In the genomic region with DNA sequence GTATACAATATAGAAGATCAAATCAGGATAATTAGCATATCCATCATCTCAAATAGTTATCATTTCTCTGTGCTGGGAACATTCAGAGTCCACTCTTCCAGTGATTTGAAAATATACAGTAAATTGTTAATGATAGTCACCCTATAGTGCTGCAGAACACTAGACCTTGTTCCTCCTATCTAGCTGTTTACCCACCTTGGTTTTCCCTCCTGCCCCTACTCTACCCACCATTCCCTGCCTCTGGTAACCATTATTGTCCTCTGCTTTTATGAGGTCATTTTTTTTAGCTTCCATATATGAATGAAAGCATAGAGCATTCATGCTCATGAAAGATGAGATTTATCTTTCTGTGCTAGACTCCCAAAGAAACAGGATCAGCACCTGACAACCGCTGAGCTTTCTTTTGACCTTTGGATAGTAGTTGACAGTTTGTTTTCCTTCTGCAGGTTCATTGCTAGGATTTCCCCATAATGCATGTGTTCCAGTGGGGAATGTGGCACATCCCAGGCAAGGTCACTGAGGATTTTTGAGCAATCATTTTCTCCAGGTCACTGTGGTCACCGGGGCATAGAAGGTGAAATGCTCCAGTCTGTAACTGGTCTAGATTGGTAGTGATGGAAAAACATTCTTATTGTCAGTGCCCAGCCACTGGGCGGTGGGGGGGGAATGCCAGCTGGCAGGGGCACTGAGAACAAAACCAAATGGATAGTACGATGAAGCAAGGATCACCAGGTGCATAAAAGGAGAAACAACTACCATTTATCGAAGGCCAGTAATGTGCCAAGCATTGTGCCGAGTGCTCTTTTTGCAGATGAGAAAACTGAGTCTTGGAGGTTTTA, we compare ENCODE assay signal across 15 cellular contexts. TPM values are rescaled to one million over a fixed set of nuclear protein-coding genes. Genes with fewer than 3 reads are reported as not detected.
A peak's percentile ranks its signal among the peaks of the same experiment; 100 is the strongest.
DNase-seq lines count a peak whose midpoint lies in the region; ATAC-seq, FAIRE-seq and TF ChIP-seq lines count a peak whose summit lies in the region.
"Had no signal": no experiment of that assay in that cellular context is flagged by ENCODE, and none has a peak within 500 bp of the region (broad histone marks: within the 10 kb centered on the region; RNA-seq: fewer than 3 reads in every experiment).

No MANE protein-coding gene starts in this region.

- H3K27ac Mint-ChIP-seq in CD4-positive, alpha-beta T cell: no peak overlapping the region
- H3K27ac Mint-ChIP-seq: activated CD8-positive, alpha-beta memory T cell treated with anti-CD3 and anti-CD28 coated beads, Interleukin-2, amount 10 ng/mL, durations not matched to agents 7 days and 5 days; stimulated activated naive B cell treated with anti-CD40 and anti-IgM and Interleukin-4, amounts not matched to agents 10 μg/mL and 1 μg/mL and 100 μg/mL, for 72 hours had no signal

- peak; percentile 49 for FAIRE-seq in GM12878 (lab: Jason Lieb, UNC)

- TF ChIP-seq POLR2A in GM12878 (IDR thresholded peaks at IDR 0.05; ENCODE audit: low read depth, low read length): no peak
- no peak for TF ChIP-seq POLR2A in GM18505 (IDR thresholded peaks at IDR 0.05; ENCODE audit: borderline replicate concordance, extremely low read depth, insufficient read depth, insufficient read length)

- peaks cover 13% of the 10 kb centered on the region for H3K27me3 Mint-ChIP-seq in CD4-positive, alpha-beta T cell

- H4K20me1 ChIP-seq in GM12878 (ENCODE audit: control insufficient read depth, insufficient read depth) (no peaks in the 10 kb centered on the region), osteoblast (ENCODE audit: insufficient read depth, low read length) (no peaks in the 10 kb centered on the region)

- BruUV-seq in GM12878 (replicated peaks; lab: Mats Ljungman, UMichigan): no TSS peak

- no peak for ATAC-seq in CD4-positive, alpha-beta T cell (ENCODE audit: poor library complexity)
- ATAC-seq in HG03175 (IDR thresholded peaks at IDR 0.05; ENCODE audit: unreplicated experiment) (peak; percentile 10), GM12878 (no peak), HG02610 (IDR thresholded peaks at IDR 0.05; ENCODE audit: unreplicated experiment) (no peak), GM18505 (IDR thresholded peaks at IDR 0.05; ENCODE audit: unreplicated experiment) (no peak)
- ATAC-seq: gastrocnemius medialis had no signal

- RAD21 ChIA-PET in GM12878 (lab: Charles Lee; ENCODE audit: unreplicated experiment): interaction anchor here (0.8 to 1.5 kb wide), 3 partner anchors 10 to 93 kb away, joined by 3 to 7 read pairs (median 4); no protein-coding TSS in a partner anchor

- TF ChIP-seq RAD21 in GM12878 (IDR thresholded peaks at IDR 0.05; ENCODE audit: insufficient read depth, low read depth, low read length): no peak

- no peak for DNase-seq in CD4-positive, alpha-beta T cell
- DNase-seq in GM12878 (ENCODE audit: low read depth, low spot score): no peak
- no peak for DNase-seq in osteoblast (ENCODE audit: insufficient read length, low spot score, missing footprints)
- DNase-seq in hippocampal formation (lab: John Stamatoyannopoulos, UW): no peak
- DNase-seq in kidney tubule cell (ENCODE audit: low spot score): no peak
- DNase-seq: NCI-H1092 had no signal

- 54% methylated on average over 6 of the region's 6 CpGs for whole genome bisulfite sequencing in GM12878 (ENCODE audit: insufficient coverage, insufficient replicate concordance, low lambda C conversion rate, missing lambda C conversion rate)

- H3K36me3 Mint-ChIP-seq in CD4-positive, alpha-beta T cell (ENCODE audit: low read depth): no peaks in the 10 kb centered on the region
- H3K36me3 Mint-ChIP-seq: activated CD8-positive, alpha-beta memory T cell treated with anti-CD3 and anti-CD28 coated beads, Interleukin-2, amount 10 ng/mL, durations not matched to agents 7 days and 5 days had no signal

- CTCF ChIA-PET in CD4-positive, alpha-beta T cell (lab: Charles Lee): interaction anchor here (1.2 to 1.6 kb wide), 5 partner anchors 17 to 104 kb away, joined by 3 to 7 read pairs (median 3); partner anchors contain the start of gene PFDN4
- CTCF ChIA-PET in GM12878 (lab: Yijun Ruan, JAX): interaction anchor here (0.8 to 7.5 kb wide), 34 partner anchors 8 to 1794 kb away, joined by 3 to 124 read pairs (median 4); partner anchors contain the start of gene PFDN4

- H3K4me2 ChIP-seq in GM12878 (ENCODE audit: control insufficient read depth, insufficient read depth) (no peak overlapping the region), osteoblast (ENCODE audit: insufficient read depth, low read length) (peak overlapping the region; percentile 68)

- H3K27me3 ChIP-seq in CD4-positive, alpha-beta T cell (ENCODE audit: control insufficient read depth, insufficient read depth, low read length): no peaks in the 10 kb centered on the region
- H3K27me3 ChIP-seq in GM12878 (replicated peaks in 1 of 2; ENCODE audit: control insufficient read depth in 2 of 2, insufficient read depth in 2 of 2, low read length in 1 of 2) (no peaks in the 10 kb centered on the region), osteoblast (ENCODE audit: insufficient read depth, low read length) (no peaks in the 10 kb centered on the region)
- H3K27me3 ChIP-seq: gastrocnemius medialis, left lung, SJSA1, tibial nerve had no signal

- H3K9ac ChIP-seq in GM12878 (ENCODE audit: control insufficient read depth, insufficient read depth, low read length): no peak overlapping the region

- H3K4me1 ChIP-seq in GM12878 (ENCODE audit: control insufficient read depth, insufficient read depth, low read length) (no peaks in the 10 kb centered on the region), osteoblast (ENCODE audit: insufficient read depth, low read length) (peaks cover 3% of the 10 kb centered on the region)
- H3K4me1 ChIP-seq: gastrocnemius medialis, left lung, tibial nerve had no signal

- peaks cover 4% of the 10 kb centered on the region for H3K4me1 Mint-ChIP-seq in CD4-positive, alpha-beta T cell (ENCODE audit: low read depth)

- H3K9me3 Mint-ChIP-seq in CD4-positive, alpha-beta T cell: no peaks in the 10 kb centered on the region

- H3K79me2 ChIP-seq in GM12878 (ENCODE audit: control insufficient read depth, insufficient read depth, low read length): no peaks in the 10 kb centered on the region
- no peaks in the 10 kb centered on the region for H3K79me2 ChIP-seq in osteoblast (ENCODE audit: insufficient read depth, low read length)

- TF ChIP-seq EP300 in GM12878 (IDR thresholded peaks at IDR 0.05; ENCODE audit: borderline replicate concordance in 1 of 2, control insufficient read depth in 1 of 2, low read depth in 2 of 2, low read length in 2 of 2): no peak

- H3K9me3 ChIP-seq in CD4-positive, alpha-beta T cell (ENCODE audit: control insufficient read depth, low read length): no peaks in the 10 kb centered on the region
- H3K9me3 ChIP-seq in GM12878 (replicated peaks; ENCODE audit: control insufficient read depth, insufficient read depth, low read length) (no peaks in the 10 kb centered on the region), osteoblast (ENCODE audit: low read depth, low read length) (no peaks in the 10 kb centered on the region)
- H3K9me3 ChIP-seq: gastrocnemius medialis, left lung, SJSA1, tibial nerve had no signal

- no peak overlapping the region for H3K27ac ChIP-seq in CD4-positive, alpha-beta T cell (ENCODE audit: low read depth, low read length)
- H3K27ac ChIP-seq in GM12878 (ENCODE audit: control insufficient read depth, insufficient read depth) (no peak overlapping the region), osteoblast (ENCODE audit: low read depth, low read length) (no peak overlapping the region)
- H3K27ac ChIP-seq: gastrocnemius medialis, left lung, SJSA1, tibial nerve had no signal

- H2AFZ ChIP-seq in GM12878 (ENCODE audit: control insufficient read depth, low read depth, low read length) (no peak overlapping the region), osteoblast (ENCODE audit: low read length) (peak overlapping the region; percentile 64)

- peak; percentile 31 for TF ChIP-seq CTCF in CD4-positive, alpha-beta T cell (IDR thresholded peaks at IDR 0.05)
- TF ChIP-seq CTCF in GM12878 (IDR thresholded peaks at IDR 0.05 in 2 of 3, conservative IDR thresholded peaks at IDR 0.05 in 1 of 3; ENCODE audit: control insufficient read depth in 2 of 3, extremely low read depth in 1 of 3, insufficient read depth in 1 of 3, low read depth in 3 of 3, low read length in 3 of 3): no peak
- no peak for TF ChIP-seq CTCF in osteoblast (IDR thresholded peaks at IDR 0.05; ENCODE audit: extremely low read depth, low read depth, low read length)

- intact Hi-C loops in CD4-positive, alpha-beta T cell (cut with DNase I, micrococcal nuclease): no loop called here
- intact Hi-C loops in GM12878 (cut with micrococcal nuclease; ENCODE audit: unreplicated experiment): no loop called here

- in situ Hi-C loops in GM12878 (cut with MboI): loop anchor here (5.0 kb wide), 2 partner anchors 93 to 543 kb away; no protein-coding TSS in a partner anchor

- POLR2A ChIA-PET in CD4-positive, alpha-beta T cell (lab: Charles Lee): interaction anchor here (1.0 kb wide), 1 partner anchor 12 kb away, joined by 3 read pairs; no protein-coding TSS in a partner anchor
- POLR2A ChIA-PET in GM12878 (lab: Charles Lee): interaction anchor here (0.6 kb wide), 1 partner anchor 216 kb away, joined by 3 read pairs; no protein-coding TSS in a partner anchor

- no peak overlapping the region for H3K4me3 Mint-ChIP-seq in CD4-positive, alpha-beta T cell
- H3K4me3 Mint-ChIP-seq: activated CD8-positive, alpha-beta memory T cell treated with anti-CD3 and anti-CD28 coated beads, Interleukin-2, amount 10 ng/mL, durations not matched to agents 7 days and 5 days; stimulated activated naive B cell treated with anti-CD40 and anti-IgM and Interleukin-4, amounts not matched to agents 10 μg/mL and 1 μg/mL and 100 μg/mL, for 72 hours had no signal

- SMC1A ChIA-PET in GM12878 (lab: Charles Lee; ENCODE audit: uncharacterized antibody, unreplicated experiment): interaction anchor here (0.5 to 4.9 kb wide), 12 partner anchors 9 to 544 kb away, joined by 3 to 32 read pairs (median 6); no protein-coding TSS in a partner anchor

- no peak overlapping the region for H3K4me3 ChIP-seq in GM12878
- H3K4me3 ChIP-seq in osteoblast (ENCODE audit: insufficient read depth, low read length): peak overlapping the region; percentile 30
- H3K4me3 ChIP-seq: gastrocnemius medialis, left lung, SJSA1, tibial nerve had no signal

- H3K36me3 ChIP-seq in GM12878 (ENCODE audit: control insufficient read depth in 2 of 2, insufficient read depth in 2 of 2, low read length in 1 of 2) (no peaks in the 10 kb centered on the region), osteoblast (ENCODE audit: insufficient read depth, low read length) (no peaks in the 10 kb centered on the region)
- H3K36me3 ChIP-seq: gastrocnemius medialis, left lung, SJSA1, tibial nerve had no signal

RNA-seq across cellular contexts. Expression of gene BCAS1, which starts 33.6 kb away (rescaled TPM):
- under 1 TPM; 0.20 to 0.27 TPM for total RNA-seq in CD4-positive, alpha-beta T cell
- total RNA-seq in GM12878 (2013; cell fraction: nucleolus; rRNA removed): 1.1 and 1.2 TPM in 2 replicates
- 0.45 and 0.54 TPM in 2 replicates for total RNA-seq in GM12878 (2014; rRNA removed)
- 0.72 and 0.78 TPM in 2 replicates for total RNA-seq in GM12878 (2014; rRNA removed; fragmentation: Illumina TruSeq; extraction: Trizol)
- total RNA-seq in GM12878 (2021): 0.56 TPM in 2 replicates
- 2.0 TPM for polyA plus RNA-seq in GM12878 (2011; ENCODE audit: low read depth)
- polyA plus RNA-seq in GM12878 (2011; rRNA removed): 0.24 and 0.34 TPM in 2 replicates
- polyA plus RNA-seq in GM12878 (2011; cell fraction: cytosol; rRNA removed): 0.23 and 0.25 TPM in 2 replicates
- 0.51 and 0.66 TPM in 2 replicates for polyA plus RNA-seq in GM12878 (2011; cell fraction: nucleus; rRNA removed)
- 3.0 and 5.4 TPM in 2 replicates for polyA plus RNA-seq in GM12878 (2012)
- polyA plus RNA-seq in GM12878 (2014; fragmentation: Illumina TruSeq; extraction: Trizol): 0.87 and 1.00 TPM in 2 replicates
- under 1 TPM; 0.21 to 0.51 TPM for polyA plus RNA-seq in GM12878 (2014; fragmentation: Nextera tagmentation; extraction: Ambion mirVana)
- 0.67 and 0.74 TPM in 2 replicates for polyA plus RNA-seq in GM12878 (2014; rRNA removed)
- polyA plus RNA-seq in GM12878 (2016; fragmentation: Nextera tagmentation; extraction: Ambion mirVana): 1 to 10 TPM in 1 of 2 experiments, under 1 TPM in 1; 0.54 to 1.4 TPM
- 0.67 and 0.80 TPM in 2 replicates for polyA minus RNA-seq in GM12878 (2011; rRNA and poly(A)+ RNA removed)
- not detected in 2 replicates for polyA minus RNA-seq in GM12878 (2011; cell fraction: cytosol; rRNA and poly(A)+ RNA removed)
- polyA minus RNA-seq in GM12878 (2011; cell fraction: nucleus; rRNA and poly(A)+ RNA removed): 0.96 and 0.97 TPM in 2 replicates
- total RNA-seq in osteoblast: under 0.01 TPM in 1 of 2 replicates, not detected in the other
